In genomic region chr15:38622317-38622716, GRCh38 we compare ENCODE assay signal across 1 cellular context.
TF ChIP-seq lines count a peak whose summit lies in the region.

No MANE protein-coding gene starts in this region.

TF ChIP-seq in GM12878, 131 proteins besides CTCF, POLR2A, EP300 and RAD21:
- peak; percentile 76; the same call in 1 of the 2 replicates for TF ChIP-seq HDGF (IDR thresholded peaks at IDR 0.05)
- no peak for TF ChIP-seq SMAD5 (IDR thresholded peaks at IDR 0.05; ENCODE audit: low read depth)
- no peak for TF ChIP-seq MTA3 (IDR thresholded peaks at IDR 0.05; ENCODE audit: borderline replicate concordance, low read length)
